In genomic region chr18:7812431-7813063, GRCh38 we compare ENCODE assay signal across 8 cellular contexts.
DNase-seq lines count a peak whose midpoint lies in the region; ATAC-seq and TF ChIP-seq lines count a peak whose summit lies in the region.

No MANE protein-coding gene starts in this region.

- in situ Hi-C loops in KBM-7 (cut with MboI; ENCODE audit: low pct_unique_long_range_greater_than_20kb, low sequenced_read_pairs) = no loop called here

- ATAC-seq in Right ventricle myocardium inferior (peak; percentile 79), lower lobe of right lung (peak; percentile 72 to 89), GM18867 (IDR thresholded peaks at IDR 0.05; ENCODE audit: unreplicated experiment) (no peak), HG03139 (IDR thresholded peaks at IDR 0.05; ENCODE audit: unreplicated experiment) (no peak)

- no peak for DNase-seq in Right ventricle myocardium inferior (ENCODE audit: missing footprints)
- DNase-seq in cardiac septum (ENCODE audit: low spot score) = no peak
- DNase-seq in cardiac fibroblast (ENCODE audit: low read depth in 2 of 2) = peak; percentile 85
- DNase-seq in lower lobe of right lung = no peak
- no peak for DNase-seq in KBM-7
- DNase-seq in iPS-NIHi7 (ENCODE audit: extremely low spot score) = no peak

- H3K27ac ChIP-seq in lower lobe of right lung = no peak overlapping the region

- H3K27me3 ChIP-seq in lower lobe of right lung (ENCODE audit: low read depth) = no peaks in the 10 kb centered on the region

- H3K4me1 ChIP-seq in lower lobe of right lung = peaks cover 13% of the 10 kb centered on the region

- H3K4me3 ChIP-seq in cardiac fibroblast (replicated peaks in 1 of 2; ENCODE audit: low read depth in 2 of 2, low read length in 2 of 2) = no peak overlapping the region
- H3K4me3 ChIP-seq in lower lobe of right lung = no peak overlapping the region

- peaks cover 15% of the 10 kb centered on the region for H3K9me3 ChIP-seq in lower lobe of right lung

- intact Hi-C loops in Right ventricle myocardium inferior (cut with DNase I) (loop anchor here (5.0 to 10.0 kb wide), 2 partner anchors 45 to 58 kb away; no protein-coding TSS in a partner anchor), cardiac septum (cut with DNase I) (no loop called here), lower lobe of right lung (cut with DNase I) (no loop called here)

- TF ChIP-seq CTCF in cardiac fibroblast (IDR thresholded peaks at IDR 0.05; ENCODE audit: low read depth, low read length) (no peak), lower lobe of right lung (IDR thresholded peaks at IDR 0.05) (no peak)

- no peaks in the 10 kb centered on the region for H3K36me3 ChIP-seq in lower lobe of right lung

Comparison
In these comparisons a context has a peak if more than half of its experiments do, and no peak if none do; other contexts are left out.
1. ATAC-seq: peak in Right ventricle myocardium inferior (single experiment) and lower lobe of right lung (2 of 2); none in GM18867 (single experiment) and HG03139 (single experiment).
2. DNase-seq: peak in cardiac fibroblast (2 of 2); none in Right ventricle myocardium inferior (single experiment), cardiac septum (single experiment), lower lobe of right lung (single experiment), KBM-7 (single experiment) and iPS-NIHi7 (single experiment).